Comparison of ENCODE assay signal across 8 cellular contexts in the genomic region with DNA sequence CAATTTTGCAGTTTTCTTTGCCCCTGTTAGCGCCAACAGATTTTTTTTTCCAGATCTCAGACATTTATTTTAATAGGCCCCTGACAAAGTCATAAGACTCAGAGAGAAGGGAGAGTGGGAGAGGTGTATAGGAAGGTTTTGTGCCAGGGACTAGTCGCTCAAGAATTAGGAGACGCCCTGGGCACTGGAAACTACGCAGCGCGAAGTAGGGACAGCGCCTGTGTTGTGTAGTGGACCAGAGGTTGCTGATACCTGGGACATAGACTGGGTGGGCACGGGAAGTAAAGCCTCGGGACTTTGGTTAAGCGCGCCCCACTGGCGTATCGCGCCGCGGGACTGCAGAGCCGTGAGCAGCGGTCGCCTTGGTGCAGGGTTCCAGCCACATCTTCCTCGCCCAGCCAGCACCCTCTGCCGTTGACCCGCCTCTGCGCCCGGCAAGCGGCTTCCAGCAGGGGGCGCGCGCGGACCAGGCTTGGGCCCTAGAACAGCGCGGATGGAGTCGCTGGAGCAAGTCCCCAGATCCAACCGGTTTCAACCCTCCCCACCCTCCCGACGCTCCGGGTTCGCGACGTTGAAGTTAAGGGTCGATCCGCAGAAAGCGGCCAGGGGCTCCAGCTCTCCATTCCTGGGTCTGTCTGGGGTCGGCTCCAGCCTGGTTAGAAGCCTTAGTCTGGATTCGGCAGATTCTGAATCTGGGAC. TPM values are rescaled to one million over a fixed set of nuclear protein-coding genes. Genes with fewer than 3 reads are reported as not detected.
DNase-seq lines count a peak whose midpoint lies in the region; ATAC-seq, FAIRE-seq and TF ChIP-seq lines count a peak whose summit lies in the region.

No MANE protein-coding gene starts in this region.

- TF ChIP-seq EP300 in K562 (IDR thresholded peaks at IDR 0.05; ENCODE audit: low read length) = no peak

- ATAC-seq in GM21390 (IDR thresholded peaks at IDR 0.05; ENCODE audit: unreplicated experiment) (peak; percentile 55), K562 (peak; percentile 99), HG03097 (IDR thresholded peaks at IDR 0.05; ENCODE audit: low FRiP score, unreplicated experiment) (no peak)

- intact Hi-C loops in K562 (cut with micrococcal nuclease) = loop anchor here (1.0 kb wide), 1 partner anchor 195 kb away; no protein-coding TSS in a partner anchor

- TF ChIP-seq RAD21 in K562 (CRISPR knock-in tag; conservative IDR thresholded peaks at IDR 0.05 in 1 of 2, IDR thresholded peaks at IDR 0.05 in 1 of 2) = peak; percentile 90 to 97

- no peak overlapping the region for H3K4me2 ChIP-seq in K562 (ENCODE audit: insufficient read depth, low read length)

- no peak for TF ChIP-seq POLR2A in K562 (conservative IDR thresholded peaks at IDR 0.05)

- H3K9ac ChIP-seq in K562 (ENCODE audit: insufficient read depth in 1 of 2, low read depth in 2 of 2, low read length in 2 of 2) = no peak overlapping the region

- H3K79me2 ChIP-seq in K562 (ENCODE audit: control insufficient read depth, insufficient read depth, low read length) = no peaks in the 10 kb centered on the region

- in situ Hi-C loops in K562 (cut with MboI) = loop anchor here (5.0 to 25.0 kb wide), 3 partner anchors 73 to 1160 kb away; partner anchors contain the start of gene GOLGA6D

- CTCF ChIA-PET in K562 (lab: Yijun Ruan, JAX; ENCODE audit: low intra/inter-chr PET ratio) = interaction anchor here (0.8 to 6.2 kb wide), 2 partner anchors 181 to 194 kb away, joined by 3 to 37 read pairs; no protein-coding TSS in a partner anchor

- 20% methylated on average over 28 of the region's 44 CpGs for WGBS in K562 (ENCODE audit: insufficient coverage, low coverage, missing lambda C conversion rate)

- peaks cover 40 to 66% of the 10 kb centered on the region in 2 experiments for H3K27me3 ChIP-seq in K562 (ENCODE audit: control insufficient read depth in 2 of 2, insufficient read depth in 2 of 2, low read length in 2 of 2)

- FAIRE-seq in K562 (lab: Jason Lieb, UNC) = no peak

- H3K9me1 ChIP-seq in K562 (ENCODE audit: control insufficient read depth, insufficient read depth, low read length) = no peaks in the 10 kb centered on the region

- peaks cover 0 to 28% of the 10 kb centered on the region in 2 experiments; a peak in 2 of 5 replicates for H3K4me1 ChIP-seq in K562 (replicated peaks in 1 of 2; ENCODE audit: control insufficient read depth in 2 of 2, insufficient read depth in 2 of 2, low read length in 2 of 2)

- H3K9me3 ChIP-seq in K562 (replicated peaks; ENCODE audit: control insufficient read depth, insufficient read depth, low read depth, low read length) = no peaks in the 10 kb centered on the region

- no peaks in the 10 kb centered on the region for H3K36me3 ChIP-seq in K562 (ENCODE audit: control insufficient read depth, insufficient read depth, low read length)

- no peak overlapping the region for H3K27ac ChIP-seq in K562 (ENCODE audit: extremely low read depth, low read depth, low read length)

- no peak overlapping the region for H2AFZ ChIP-seq in K562 (ENCODE audit: low read depth, low read length)

- H4K20me1 ChIP-seq in K562 (replicated peaks; ENCODE audit: control insufficient read depth, insufficient read depth, low read length) = peaks cover 3% of the 10 kb centered on the region; the same call in 1 of the 2 replicates

- peak; percentile 91 to 99 (median 99) for TF ChIP-seq CTCF in K562 (IDR thresholded peaks at IDR 0.05 in 2 of 3, conservative IDR thresholded peaks at IDR 0.05 in 1 of 3; ENCODE audit: insufficient read depth in 2 of 3, low read depth in 1 of 3, low read length in 3 of 3)

- no TSS peak for BruUV-seq in K562 (replicated peaks; lab: Mats Ljungman, UMichigan)

- POLR2A ChIA-PET in K562 (lab: Yijun Ruan, JAX) = interaction anchor here (0.6 kb wide), 1 partner anchor 18 kb away, joined by 3 read pairs; no protein-coding TSS in a partner anchor

- DNase-seq in AG08396 (ENCODE audit: low spot score) (peak; percentile 91), NCI-H2081 (lab: John Stamatoyannopoulos, UW) (peak; percentile 86 to 91), UCSD-AML1 (lab: John Stamatoyannopoulos, UW; ENCODE audit: unreplicated experiment) (peak; percentile 91), K562 (ENCODE audit: extremely low read depth in 1 of 4, low spot score in 3 of 4) (peak; percentile 82 to 91 (median 87)), skeletal muscle cell (ENCODE audit: low read depth) (peak; percentile 45)

- H3K4me3 ChIP-seq in K562 (no peak overlapping the region), iPS-11a (ENCODE audit: low read depth, low read length) (peak overlapping the region; percentile 10), skeletal muscle cell (ENCODE audit: low read depth, low read length) (peak overlapping the region; percentile 48)

TF ChIP-seq in K562, 482 proteins besides CTCF, POLR2A, EP300 and RAD21 (continues in another document):
- peak; percentile 35; the same call in 1 of the 2 replicates for TF ChIP-seq CTBP1 (IDR thresholded peaks at IDR 0.05; ENCODE audit: borderline replicate concordance)
- peak; percentile 95 for TF ChIP-seq STAG1 (CRISPR knock-in tag; IDR thresholded peaks at IDR 0.05; ENCODE audit: borderline replicate concordance)
- TF ChIP-seq MYNN (IDR thresholded peaks at IDR 0.05) = no peak
- TF ChIP-seq MYNN (CRISPR knock-in tag; IDR thresholded peaks at IDR 0.05) = no peak
- TF ChIP-seq ZNF263 (CRISPR knock-in tag; IDR thresholded peaks at IDR 0.05; ENCODE audit: borderline replicate concordance) = peak; percentile 39; the same call in 1 of the 2 replicates

RNA-seq across cellular contexts. Expression of gene ISLR2, which starts 3.0 kb away (rescaled TPM):
- total RNA-seq in K562 (2011; cell fraction: chromatin; rRNA removed; ENCODE audit: low replicate concordance) = not detected in 2 replicates
- total RNA-seq in K562 (2011; cell fraction: nucleolus; rRNA removed) = not detected in 2 replicates
- total RNA-seq in K562 (2011; cell fraction: nucleoplasm; rRNA removed) = not detected in 2 replicates
- not detected in 2 replicates for total RNA-seq in K562 (2014; rRNA removed)
- total RNA-seq in K562 (2014; rRNA removed; fragmentation: Illumina TruSeq; extraction: Trizol) = not detected in 2 replicates
- not detected in 2 replicates for total RNA-seq in K562 (2015; rRNA removed; fragmentation: Illumina TruSeq; extraction: Trizol)
- not detected in 2 replicates for total RNA-seq in K562 (2021)
- not detected in 2 replicates for polyA plus RNA-seq in K562 (2011; rRNA removed)
- polyA plus RNA-seq in K562 (2011; cell fraction: cytosol; rRNA removed) = not detected in 2 replicates
- polyA plus RNA-seq in K562 (2011; cell fraction: nucleus; rRNA removed) = not detected in 2 replicates
- polyA plus RNA-seq in K562 (2012) = not detected in 2 replicates
- not detected in 2 replicates for polyA plus RNA-seq in K562 (2014; fragmentation: Illumina TruSeq; extraction: Trizol)
- not detected for polyA plus RNA-seq in K562 (2014; fragmentation: Nextera tagmentation; extraction: Ambion mirVana)
- not detected in 2 replicates for polyA plus RNA-seq in K562 (2014; rRNA removed)
- not detected in 2 replicates for polyA minus RNA-seq in K562 (2011; rRNA and poly(A)+ RNA removed)
- not detected in 2 replicates for polyA minus RNA-seq in K562 (2011; cell fraction: cytosol; rRNA and poly(A)+ RNA removed)
- polyA minus RNA-seq in K562 (2011; cell fraction: nucleus; rRNA and poly(A)+ RNA removed) = not detected in 2 replicates

RNA-seq across cellular contexts. Expression of gene GOLGA6A, which starts 45.1 kb away (rescaled TPM):
- not detected in 2 replicates for total RNA-seq in K562 (2011; cell fraction: chromatin; rRNA removed; ENCODE audit: low replicate concordance)
- total RNA-seq in K562 (2011; cell fraction: nucleolus; rRNA removed) = not detected in 2 replicates
- total RNA-seq in K562 (2011; cell fraction: nucleoplasm; rRNA removed) = not detected in 2 replicates
- total RNA-seq in K562 (2014; rRNA removed) (not detected in 2 replicates), K562 (2014; rRNA removed; fragmentation: Illumina TruSeq; extraction: Trizol) (not detected in 2 replicates), K562 (2015; rRNA removed; fragmentation: Illumina TruSeq; extraction: Trizol) (not detected in 2 replicates), K562 (2021) (not detected in 2 replicates)
- polyA plus RNA-seq in K562 (2011; rRNA removed) (not detected in 2 replicates), K562 (2014; fragmentation: Illumina TruSeq; extraction: Trizol) (not detected in 2 replicates), K562 (2014; fragmentation: Nextera tagmentation; extraction: Ambion mirVana) (not detected), K562 (2014; rRNA removed) (not detected in 2 replicates)
- not detected in 2 replicates for polyA plus RNA-seq in K562 (2011; cell fraction: cytosol; rRNA removed)
- polyA plus RNA-seq in K562 (2011; cell fraction: nucleus; rRNA removed) = not detected in 2 replicates
- not detected in 2 replicates for polyA plus RNA-seq in K562 (2012)
- polyA minus RNA-seq in K562 (2011; rRNA and poly(A)+ RNA removed) = not detected in 2 replicates
- not detected in 2 replicates for polyA minus RNA-seq in K562 (2011; cell fraction: cytosol; rRNA and poly(A)+ RNA removed)
- polyA minus RNA-seq in K562 (2011; cell fraction: nucleus; rRNA and poly(A)+ RNA removed) = not detected in 2 replicates

RNA-seq across cellular contexts. Expression of gene ISLR, which starts 46.1 kb away (rescaled TPM):
- not detected in 2 replicates for total RNA-seq in K562 (2011; cell fraction: chromatin; rRNA removed; ENCODE audit: low replicate concordance)
- not detected in 2 replicates for total RNA-seq in K562 (2011; cell fraction: nucleolus; rRNA removed)
- total RNA-seq in K562 (2011; cell fraction: nucleoplasm; rRNA removed) = not detected in 2 replicates
- total RNA-seq in K562 (2014; rRNA removed) = not detected in 2 replicates
- total RNA-seq in K562 (2014; rRNA removed; fragmentation: Illumina TruSeq; extraction: Trizol) = not detected in 2 replicates
- not detected in 2 replicates for total RNA-seq in K562 (2015; rRNA removed; fragmentation: Illumina TruSeq; extraction: Trizol)
- not detected in 2 replicates for total RNA-seq in K562 (2021)
- not detected in 2 replicates for polyA plus RNA-seq in K562 (2011; rRNA removed)
- polyA plus RNA-seq in K562 (2011; cell fraction: cytosol; rRNA removed) = 0.04 TPM in 1 of 2 replicates, not detected in the other
- polyA plus RNA-seq in K562 (2011; cell fraction: nucleus; rRNA removed) = not detected in 2 replicates
- polyA plus RNA-seq in K562 (2012) = not detected in 2 replicates
- polyA plus RNA-seq in K562 (2014; fragmentation: Illumina TruSeq; extraction: Trizol) = not detected in 2 replicates
- polyA plus RNA-seq in K562 (2014; fragmentation: Nextera tagmentation; extraction: Ambion mirVana) = not detected
- not detected in 2 replicates for polyA plus RNA-seq in K562 (2014; rRNA removed)
- polyA minus RNA-seq in K562 (2011; rRNA and poly(A)+ RNA removed) = not detected in 2 replicates
- not detected in 2 replicates for polyA minus RNA-seq in K562 (2011; cell fraction: cytosol; rRNA and poly(A)+ RNA removed)
- not detected in 2 replicates for polyA minus RNA-seq in K562 (2011; cell fraction: nucleus; rRNA and poly(A)+ RNA removed)
